2 cellular contexts compared by ENCODE assay signal in the genomic region with DNA sequence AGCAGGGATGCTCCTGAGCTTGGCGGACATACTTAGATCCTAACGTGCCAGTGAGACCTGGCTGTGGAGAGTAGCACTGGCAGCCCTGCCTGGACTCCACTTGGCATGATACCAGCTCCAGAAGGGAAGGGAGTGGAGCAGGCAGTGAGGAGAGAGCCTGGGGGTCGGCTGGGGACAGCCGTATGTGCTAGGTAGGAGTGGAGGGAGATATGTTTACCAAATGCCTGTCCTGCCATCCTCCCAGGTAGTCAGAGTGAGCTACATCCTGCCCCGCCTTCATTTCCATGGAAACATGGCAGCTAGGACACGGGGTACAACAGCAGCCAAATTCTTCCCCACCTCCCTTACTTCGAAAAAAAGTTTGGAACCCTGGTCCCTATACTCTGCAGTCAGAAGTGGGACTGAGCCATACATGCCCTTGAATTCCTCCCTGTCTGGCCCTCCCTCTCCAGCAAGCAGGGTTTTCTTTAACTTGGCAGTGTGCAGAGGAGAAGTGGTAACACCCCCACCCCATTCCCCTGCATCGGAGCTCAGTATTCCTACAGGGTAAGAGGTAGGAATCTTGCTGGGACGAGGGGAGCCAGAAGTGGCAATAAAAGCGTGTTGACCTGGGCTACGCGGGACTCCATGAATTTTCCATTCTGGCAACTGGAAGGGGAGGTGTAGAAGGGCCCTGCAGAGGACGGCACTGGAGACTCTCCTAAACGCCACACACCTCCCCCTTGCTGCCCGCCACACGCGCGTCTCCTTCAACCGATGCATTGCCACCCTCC.
A peak's percentile ranks its signal among the peaks of the same experiment; 100 is the strongest.
TF ChIP-seq lines count a peak whose summit lies in the region.

No MANE protein-coding gene starts in this region.

TF ChIP-seq in H1, 55 proteins besides CTCF, POLR2A, EP300 and RAD21:
- TF ChIP-seq KDM1A (IDR thresholded peaks at IDR 0.05; ENCODE audit: borderline replicate concordance, low read length) (no peak), BCL11A (IDR thresholded peaks at IDR 0.05; ENCODE audit: low read depth in 2 of 2, low read length in 2 of 2) (no peak), POU5F1 (IDR thresholded peaks at IDR 0.05; ENCODE audit: low read depth, low read length) (no peak), TCF12 (IDR thresholded peaks at IDR 0.05; ENCODE audit: low read depth, low read length) (no peak), SRF (IDR thresholded peaks at IDR 0.05; ENCODE audit: low read depth, low read length) (no peak), POLR2AphosphoS5 (IDR thresholded peaks at IDR 0.05; ENCODE audit: low read depth, low read length) (peak; percentile 20)

TF ChIP-seq in SK-N-SH, 30 proteins besides CTCF, POLR2A, EP300 and RAD21:
- no peak for TF ChIP-seq RFX5 (IDR thresholded peaks at IDR 0.05; ENCODE audit: low read length)
- TF ChIP-seq NFIC (IDR thresholded peaks at IDR 0.05; ENCODE audit: borderline replicate concordance), result no peak
- TF ChIP-seq FOXM1 (IDR thresholded peaks at IDR 0.05; ENCODE audit: low read depth), result no peak
- no peak for TF ChIP-seq MEF2A (IDR thresholded peaks at IDR 0.05; ENCODE audit: borderline replicate concordance, low read depth)
- TF ChIP-seq TAF1 (IDR thresholded peaks at IDR 0.05; ENCODE audit: borderline replicate concordance, low read depth, low read length), result no peak
- no peak for TF ChIP-seq CHD2 (IDR thresholded peaks at IDR 0.05; ENCODE audit: low read length, partially characterized antibody)
- TF ChIP-seq JUND (IDR thresholded peaks at IDR 0.05), result no peak
- no peak for TF ChIP-seq MXI1 (IDR thresholded peaks at IDR 0.05; ENCODE audit: low read depth, low read length)
- TF ChIP-seq RCOR1 (IDR thresholded peaks at IDR 0.05; ENCODE audit: low read length), result no peak
- TF ChIP-seq, protein P1, sequence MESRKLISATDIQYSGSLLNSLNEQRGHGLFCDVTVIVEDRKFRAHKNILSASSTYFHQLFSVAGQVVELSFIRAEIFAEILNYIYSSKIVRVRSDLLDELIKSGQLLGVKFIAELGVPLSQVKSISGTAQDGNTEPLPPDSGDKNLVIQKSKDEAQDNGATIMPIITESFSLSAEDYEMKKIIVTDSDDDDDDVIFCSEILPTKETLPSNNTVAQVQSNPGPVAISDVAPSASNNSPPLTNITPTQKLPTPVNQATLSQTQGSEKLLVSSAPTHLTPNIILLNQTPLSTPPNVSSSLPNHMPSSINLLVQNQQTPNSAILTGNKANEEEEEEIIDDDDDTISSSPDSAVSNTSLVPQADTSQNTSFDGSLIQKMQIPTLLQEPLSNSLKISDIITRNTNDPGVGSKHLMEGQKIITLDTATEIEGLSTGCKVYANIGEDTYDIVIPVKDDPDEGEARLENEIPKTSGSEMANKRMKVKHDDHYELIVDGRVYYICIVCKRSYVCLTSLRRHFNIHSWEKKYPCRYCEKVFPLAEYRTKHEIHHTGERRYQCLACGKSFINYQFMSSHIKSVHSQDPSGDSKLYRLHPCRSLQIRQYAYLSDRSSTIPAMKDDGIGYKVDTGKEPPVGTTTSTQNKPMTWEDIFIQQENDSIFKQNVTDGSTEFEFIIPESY (IDR thresholded peaks at IDR 0.05; ENCODE audit: borderline replicate concordance, low read depth), result no peak
